12 cellular contexts compared by ENCODE assay signal in genomic region chr1:115088115-115088794, GRCh38. TPM values are rescaled to one million over a fixed set of nuclear protein-coding genes. Genes with fewer than 3 reads are reported as not detected.
DNase-seq lines count a peak whose midpoint lies in the region; ATAC-seq and TF ChIP-seq lines count a peak whose summit lies in the region.
"Had no signal": no experiment of that assay in that cellular context is flagged by ENCODE, and none has a peak within 500 bp of the region (broad histone marks: within the 10 kb centered on the region; RNA-seq: fewer than 3 reads in every experiment).

No MANE protein-coding gene starts in this region.

- TF ChIP-seq CTCF in heart right ventricle (IDR thresholded peaks at IDR 0.05) (no peak), breast epithelium (IDR thresholded peaks at IDR 0.05) (no peak)

- peak overlapping the region; percentile 67 to 93 (median 84) for H3K4me3 Mint-ChIP-seq in naive B cell

- H3K4me1 Mint-ChIP-seq in naive B cell, result peaks cover 13 to 18% (median 17%) of the 10 kb centered on the region in 3 donors

- TF ChIP-seq POLR2A in breast epithelium (IDR thresholded peaks at IDR 0.05), result no peak
- no peak for TF ChIP-seq POLR2A in erythroblast (IDR thresholded peaks at IDR 0.05; ENCODE audit: low read length)

- ATAC-seq in heart right ventricle (no peak), Right ventricle myocardium inferior (no peak), naive B cell (ENCODE audit: low read depth in 2 of 2) (no peak), aorta (ENCODE audit: low FRiP score) (no peak)

- intact Hi-C loops in heart right ventricle (cut with DNase I), result loop anchor here in 1 of 10 donors (2.0 kb wide), 1 partner anchor 25 kb away; no protein-coding TSS in a partner anchor
- intact Hi-C loops in Right ventricle myocardium inferior (cut with DNase I), result no loop called here
- intact Hi-C loops in breast epithelium (cut with DNase I; ENCODE audit: low total_unique reads), result no loop called here
- intact Hi-C loops in aorta (cut with DNase I), result loop anchor here in 1 of 2 donors (5.0 kb wide), 1 partner anchor 331 kb away; the partner anchor contains the start of gene CSDE1

- DNase-seq in heart right ventricle (no peak), Right ventricle myocardium inferior (ENCODE audit: missing footprints) (no peak), breast epithelium (ENCODE audit: low spot score in 2 of 2) (no peak), naive B cell (no peak), aorta (no peak), erythroblast (lab: John Stamatoyannopoulos, UW) (no peak), GOT3 (lab: John Stamatoyannopoulos, UW) (no peak)
- no peak for DNase-seq in NK-92 treated with Interleukin-12 subunit alpha and Interleukin-12 subunit beta, amount 100 ng/mL, for 24 hours (lab: John Stamatoyannopoulos, UW)
- DNase-seq: activated CD4-positive, alpha-beta T cell treated with anti-CD3 and anti-CD28 coated beads for 1 hour; cortex of kidney; stimulated activated CD4-positive, alpha-beta T cell treated with anti-CD3 and anti-CD28 coated beads, Interleukin-1b, Interleukin-23, amount 100 ng/mL, for 48 hours had no signal

- H3K36me3 ChIP-seq in heart right ventricle, result no peaks in the 10 kb centered on the region
- H3K36me3 ChIP-seq in breast epithelium, result no peaks in the 10 kb centered on the region
- no peaks in the 10 kb centered on the region for H3K36me3 ChIP-seq in aorta (ENCODE audit: control insufficient read depth in 1 of 2, insufficient read depth in 2 of 2, low read length in 1 of 2)

- peaks cover 13 to 27% (median 15%) of the 10 kb centered on the region in 3 donors for H3K27me3 Mint-ChIP-seq in naive B cell

- peaks cover 0 to 65% (median 34%) of the 10 kb centered on the region in 9 donors for H3K4me1 ChIP-seq in heart right ventricle
- H3K4me1 ChIP-seq in breast epithelium, result no peaks in the 10 kb centered on the region
- peaks cover 2 to 16% of the 10 kb centered on the region in 2 donors for H3K4me1 ChIP-seq in aorta (ENCODE audit: control insufficient read depth in 1 of 2, insufficient read depth in 2 of 2, low read length in 2 of 2)

- no peaks in the 10 kb centered on the region for H3K36me3 Mint-ChIP-seq in naive B cell

- peak overlapping the region in 2 of 6 donors; percentile 59 to 85 for H3K27ac Mint-ChIP-seq in naive B cell

- WGBS in heart right ventricle, 2 donors, result 72 to 73% methylated on average over 5 of the region's 5 CpGs
- 21 to 39% methylated on average over 5 of the region's 5 CpGs for WGBS in aorta, 2 donors

- H3K27ac ChIP-seq in heart right ventricle (peak overlapping the region in 4 of 10 donors; percentile 73 to 92 (median 90)), breast epithelium (no peak overlapping the region), aorta (ENCODE audit: low read depth in 1 of 2, low read length in 2 of 2) (peak overlapping the region; percentile 85 to 99)
- H3K27ac ChIP-seq: KMS-11 had no signal

- peak overlapping the region in 6 of 10 donors; percentile 72 to 87 (median 80) for H3K4me3 ChIP-seq in heart right ventricle
- peak overlapping the region; percentile 50 to 73 (median 65) for H3K4me3 ChIP-seq in breast epithelium
- H3K4me3 ChIP-seq in aorta (ENCODE audit: low read length in 2 of 2), result peak overlapping the region; percentile 66 to 84

- H3K27me3 ChIP-seq in heart right ventricle (no peaks in the 10 kb centered on the region), breast epithelium (no peaks in the 10 kb centered on the region), aorta (ENCODE audit: control insufficient read depth in 1 of 2, insufficient read depth in 2 of 2, low read length in 1 of 2) (no peaks in the 10 kb centered on the region)

- no peaks in the 10 kb centered on the region for H3K9me3 Mint-ChIP-seq in naive B cell

- no peaks in the 10 kb centered on the region for H3K9me3 ChIP-seq in heart right ventricle
- no peaks in the 10 kb centered on the region for H3K9me3 ChIP-seq in breast epithelium
- no peaks in the 10 kb centered on the region for H3K9me3 ChIP-seq in aorta (ENCODE audit: control insufficient read depth, low read length)

RNA-seq across cellular contexts. Expression of gene TSPAN2, which starts 1.0 kb away (rescaled TPM):
- total RNA-seq in heart right ventricle, result 10 to 100 TPM in 5 of 10 donors, 1 to 10 TPM in 5; 4.0 to 17.7 (median 9.5) TPM
- 1 to 10 TPM; 5.0 to 5.1 TPM for polyA plus RNA-seq in heart right ventricle
- 10.3 TPM for total RNA-seq in Right ventricle myocardium inferior
- total RNA-seq in breast epithelium, result 1 to 10 TPM; 2.6 to 9.7 (median 3.7) TPM
- under 1 TPM in 4 of 6 donors, not detected in 2; 0.15 to 0.38 (median 0.23) TPM for polyA plus RNA-seq in naive B cell (ENCODE audit: low read depth in 6 of 6)
- 10 to 100 TPM; 49.5 to 83.0 TPM for total RNA-seq in aorta
- polyA plus RNA-seq in aorta, result 10 to 100 TPM; 26.2 to 29.4 TPM

RNA-seq across cellular contexts. Expression of gene TSHB, which starts 58.6 kb away (rescaled TPM):
- total RNA-seq in heart right ventricle (not detected), Right ventricle myocardium inferior (not detected), breast epithelium (not detected), aorta (not detected)
- polyA plus RNA-seq in heart right ventricle (not detected), naive B cell (ENCODE audit: low read depth in 6 of 6) (not detected), aorta (not detected)

Comparison
In these comparisons a context has a peak if more than half of its experiments do, and no peak if none do; other contexts are left out.
1. H3K27ac ChIP-seq: peak in aorta (2 of 2); none in breast epithelium (0 of 2).
2. Peak in every context shown above with its lines, with median percentiles within 50 percentile points of each other: H3K4me3 ChIP-seq.